2 cellular contexts compared by ENCODE assay signal in the genomic region with DNA sequence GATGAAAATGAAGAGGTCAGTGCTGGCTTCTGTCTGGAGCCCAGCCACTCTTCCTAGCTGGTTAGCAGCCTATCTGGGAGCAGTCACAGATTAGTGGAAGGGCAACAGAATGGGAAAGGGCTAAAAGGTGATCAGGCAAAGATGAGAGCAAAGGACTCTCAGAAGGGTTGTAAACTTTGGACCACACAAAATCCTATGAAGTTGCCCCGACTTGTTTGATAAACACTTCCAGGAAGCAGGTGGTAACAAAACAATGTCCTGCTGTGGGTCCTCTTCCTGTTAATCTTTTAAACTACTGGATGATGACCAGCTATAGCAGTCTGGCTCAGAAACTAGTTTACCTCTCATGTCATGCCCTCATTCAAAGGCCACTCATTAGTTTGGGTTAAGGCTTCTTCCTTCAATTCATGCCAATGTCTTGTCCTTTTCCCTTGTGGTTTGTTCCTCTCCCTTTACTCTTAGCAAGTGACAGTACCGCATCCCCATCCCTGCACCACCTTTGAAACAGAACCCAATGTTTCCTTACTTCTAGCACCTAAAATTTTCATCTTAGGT.
TF ChIP-seq lines count a peak whose summit lies in the region.

No MANE protein-coding gene starts in this region.

TF ChIP-seq in WTC11, 78 proteins besides CTCF, POLR2A, EP300 and RAD21:
- TF ChIP-seq SMAD3 (CRISPR knock-in tag; IDR thresholded peaks at IDR 0.05; ENCODE audit: borderline replicate concordance), result no peak
- no peak for TF ChIP-seq ZNF671 (CRISPR knock-in tag; IDR thresholded peaks at IDR 0.05)
- TF ChIP-seq E2F4 (CRISPR knock-in tag; IDR thresholded peaks at IDR 0.05; ENCODE audit: borderline replicate concordance, low read depth), result no peak
- no peak for TF ChIP-seq ZNF512 (CRISPR knock-in tag; IDR thresholded peaks at IDR 0.05; ENCODE audit: borderline replicate concordance)
- no peak for TF ChIP-seq HMGXB4 (CRISPR knock-in tag; IDR thresholded peaks at IDR 0.05)
- no peak for TF ChIP-seq IRF2 (CRISPR knock-in tag; IDR thresholded peaks at IDR 0.05; ENCODE audit: borderline replicate concordance, low read depth)
- TF ChIP-seq ZNF425 (CRISPR knock-in tag; conservative IDR thresholded peaks at IDR 0.05), result no peak
- no peak for TF ChIP-seq ZNF416 (CRISPR knock-in tag; IDR thresholded peaks at IDR 0.05)

TF ChIP-seq in H1, 55 proteins besides CTCF, POLR2A, EP300 and RAD21:
- TF ChIP-seq FOSL1 (IDR thresholded peaks at IDR 0.05; ENCODE audit: insufficient read depth, low read depth, low read length), result no peak
- 0 out of 2 replicates have a peak, but pooled peaks have one; percentile 35 for TF ChIP-seq POLR2AphosphoS5 (IDR thresholded peaks at IDR 0.05; ENCODE audit: low read depth, low read length)
- TF ChIP-seq EGR1 (IDR thresholded peaks at IDR 0.05; ENCODE audit: borderline replicate concordance, low read depth, low read length), result no peak
TF ChIP-seq in H1: peak in this region for 1.
